In the genomic region with DNA sequence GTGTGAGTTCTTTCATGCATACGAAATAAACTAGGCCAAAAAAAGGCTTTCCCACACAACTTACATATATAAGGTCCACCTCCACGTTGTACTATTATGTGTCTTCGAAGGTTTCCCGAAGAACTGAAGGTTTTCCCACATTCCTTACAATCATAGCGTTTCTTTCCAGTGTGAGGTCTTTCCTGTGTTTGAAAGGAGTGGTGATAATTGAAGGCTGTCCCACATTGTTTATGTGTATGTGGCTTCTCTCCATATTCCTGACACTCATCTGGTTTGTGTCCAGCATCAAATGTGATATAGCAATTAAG, we compare ENCODE assay signal across 20 cellular contexts.
"Had no signal": no experiment of that assay in that cellular context is flagged by ENCODE, and none has a peak within 500 bp of the region (broad histone marks: within the 10 kb centered on the region; RNA-seq: fewer than 3 reads in every experiment).

No MANE protein-coding gene starts in this region.

- H3K27ac Mint-ChIP-seq: effector memory CD8-positive, alpha-beta T cell; natural killer cell; type B pancreatic cell had no signal

- H3K27me3 Mint-ChIP-seq: effector memory CD8-positive, alpha-beta T cell; type B pancreatic cell had no signal

- FAIRE-seq: endothelial cell of umbilical vein had no signal

- H3K4me2 ChIP-seq: smooth muscle cell had no signal

- H3K27me3 ChIP-seq: heart left ventricle, ovary, suprapubic skin, thyroid gland, uterus had no signal

- H3K4me3 ChIP-seq: heart left ventricle, mucosa of descending colon, ovary, smooth muscle cell, suprapubic skin, thyroid gland, uterus had no signal

- H3K27ac ChIP-seq: heart left ventricle, ovary, suprapubic skin, thyroid gland, uterus had no signal

- ATAC-seq: effector memory CD8-positive, alpha-beta T cell; heart left ventricle; mucosa of descending colon; natural killer cell; right cardiac atrium had no signal

- H3K4me1 Mint-ChIP-seq: natural killer cell, neural crest cell had no signal

- H3K9me3 ChIP-seq: thyroid gland had no signal

- H3K36me3 ChIP-seq: ovary, uterus had no signal

- DNase-seq: cortex of kidney; effector memory CD8-positive, alpha-beta T cell; erythroblast; foreskin melanocyte; heart left ventricle; hippocampal formation; mammary epithelial cell; mucosa of descending colon; natural killer cell; ovary; right cardiac atrium; stimulated activated CD4-positive, alpha-beta T cell treated with anti-CD3 and anti-CD28 coated beads, Interleukin-2, amount 100 ng/mL, for 48 hours; stimulated activated naive CD4-positive, alpha-beta T cell treated with Interleukin-2 at 50 U/mL for 16 hours; thyroid gland; uterus had no signal

- H3K4me1 ChIP-seq: heart left ventricle, suprapubic skin, thyroid gland, uterus had no signal

- H3K4me3 Mint-ChIP-seq: effector memory CD8-positive, alpha-beta T cell; natural killer cell; neural crest cell; type B pancreatic cell had no signal
